Comparison of ENCODE assay signal across 8 cellular contexts in genomic region chr20:50478162-50479036, GRCh38. TPM values are rescaled to one million over a fixed set of nuclear protein-coding genes. Genes with fewer than 3 reads are reported as not detected.
DNase-seq lines count a peak whose midpoint lies in the region; FAIRE-seq and TF ChIP-seq lines count a peak whose summit lies in the region.

No MANE protein-coding gene starts in this region.

- H3K4me2 ChIP-seq in keratinocyte (ENCODE audit: control insufficient read depth, extremely low read depth, insufficient read depth, low read depth, low read length): no peak overlapping the region

- no peaks in the 10 kb centered on the region for H3K27me3 ChIP-seq in keratinocyte (ENCODE audit: control insufficient read depth, extremely low read depth, insufficient read depth, low read length)

- peak overlapping the region; percentile 36 for H3K27ac Mint-ChIP-seq in T-helper 2 cell treated with Interferon-gamma antibody and Interleukin-4, amounts not matched to agents 5 μg/mL and 100 μg/mL, for 36 hours

- H3K36me3 ChIP-seq in keratinocyte (ENCODE audit: control insufficient read depth in 2 of 2, extremely low read depth in 1 of 2, insufficient read depth in 2 of 2, low read length in 2 of 2): no peaks in the 10 kb centered on the region

- no peaks in the 10 kb centered on the region for H3K79me2 ChIP-seq in keratinocyte (ENCODE audit: control insufficient read depth, insufficient read depth, low read length)

- no peak overlapping the region for H3K4me3 Mint-ChIP-seq in T-helper 2 cell treated with Interferon-gamma antibody and Interleukin-4, amounts not matched to agents 5 μg/mL and 100 μg/mL, for 36 hours

- H4K20me1 ChIP-seq in keratinocyte (ENCODE audit: control insufficient read depth, extremely low read depth, insufficient read depth, low read length): no peaks in the 10 kb centered on the region

- no peaks in the 10 kb centered on the region for H3K9me1 ChIP-seq in keratinocyte (ENCODE audit: control insufficient read depth, extremely low read depth, insufficient read depth, low read length)

- no peak overlapping the region for H3K9ac ChIP-seq in keratinocyte (ENCODE audit: control insufficient read depth, extremely low read depth, insufficient read depth, low read length)

- no peak for FAIRE-seq in keratinocyte (lab: Jason Lieb, UNC)

- H3K36me3 Mint-ChIP-seq in T-helper 2 cell treated with Interferon-gamma antibody and Interleukin-4, amounts not matched to agents 5 μg/mL and 100 μg/mL, for 36 hours (ENCODE audit: low read depth): no peaks in the 10 kb centered on the region

- H3K4me3 ChIP-seq in astrocyte of the cerebellum (ENCODE audit: low read depth, low read length): no peak overlapping the region
- no peak overlapping the region for H3K4me3 ChIP-seq in keratinocyte (ENCODE audit: control insufficient read depth in 2 of 3, extremely low read depth in 1 of 3, insufficient read depth in 2 of 3, low read depth in 1 of 3, low read length in 3 of 3)

- no peaks in the 10 kb centered on the region for H3K9me3 ChIP-seq in keratinocyte (ENCODE audit: control insufficient read depth, low read depth, low read length)

- in situ Hi-C loops in KBM-7 (cut with MboI; ENCODE audit: low pct_unique_long_range_greater_than_20kb, low sequenced_read_pairs): loop anchor here (10.0 kb wide), 1 partner anchor 96 kb away; no protein-coding TSS in a partner anchor
- in situ Hi-C loops in astrocyte of the cerebellum (cut with HindIII; ENCODE audit: low sequenced_read_pairs): no loop called here

- peaks cover 11% of the 10 kb centered on the region for H3K4me1 ChIP-seq in keratinocyte (ENCODE audit: control insufficient read depth, extremely low read depth, insufficient read depth, low read length)

- dilution Hi-C loops in keratinocyte (cut with MboI; ENCODE audit: extremely low pct_ligation_motif_present, low sequenced_read_pairs): no loop called here

- TF ChIP-seq CTCF in astrocyte of the cerebellum (IDR thresholded peaks at IDR 0.05; ENCODE audit: low read depth, low read length, missing control alignments) (peak; percentile 70), keratinocyte (optimal IDR thresholded peaks at IDR 0.05 in 1 of 3, IDR thresholded peaks at IDR 0.05 in 1 of 3, conservative IDR thresholded peaks at IDR 0.05 in 1 of 3; ENCODE audit: extremely low read depth in 1 of 3, insufficient read depth in 2 of 3, low read length in 3 of 3) (peak; percentile 77 to 87 (median 78))

- no peak overlapping the region for H2AFZ ChIP-seq in keratinocyte (ENCODE audit: control insufficient read depth, low read length)

- DNase-seq in AML-193 (lab: John Stamatoyannopoulos, UW) (peak; percentile 77 to 80), GM19238 (ENCODE audit: insufficient read length, low spot score) (peak; percentile 50), KBM-7 (peak; percentile 86), astrocyte of the cerebellum (ENCODE audit: low read depth) (no peak), keratinocyte (ENCODE audit: low read depth, low spot score) (no peak), NCI-H2081 treated with DMSO at 0.1 percent for 48 hours (lab: John Stamatoyannopoulos, UW) (no peak)
- peak; percentile 71 for DNase-seq in T-helper 2 cell treated with Interferon-gamma antibody and Interleukin-4, amounts not matched to agents 5 μg/mL and 100 μg/mL, for 36 hours (ENCODE audit: low spot score)
- peak; percentile 59 to 75 (median 68) for DNase-seq in stimulated activated CD4-positive, alpha-beta T cell treated with anti-CD3 and anti-CD28 coated beads, TNF-alpha, amount 100 ng/mL, for 24 hours (ENCODE audit: low read depth in 3 of 3)

- H3K4me1 Mint-ChIP-seq in T-helper 2 cell treated with Interferon-gamma antibody and Interleukin-4, amounts not matched to agents 5 μg/mL and 100 μg/mL, for 36 hours (ENCODE audit: low read depth): peaks cover 46% of the 10 kb centered on the region

- no peak overlapping the region for H3K27ac ChIP-seq in keratinocyte (ENCODE audit: control insufficient read depth, insufficient read depth, low read length)

- no peaks in the 10 kb centered on the region for H3K9me3 Mint-ChIP-seq in T-helper 2 cell treated with Interferon-gamma antibody and Interleukin-4, amounts not matched to agents 5 μg/mL and 100 μg/mL, for 36 hours

- H3K27me3 Mint-ChIP-seq in T-helper 2 cell treated with Interferon-gamma antibody and Interleukin-4, amounts not matched to agents 5 μg/mL and 100 μg/mL, for 36 hours (ENCODE audit: low read depth): no peaks in the 10 kb centered on the region

RNA-seq across cellular contexts. Expression of gene PTPN1, which starts 31.8 kb away (rescaled TPM):
- 53.3 to 67.4 TPM (median 61.6 TPM) in 3 replicates for polyA plus RNA-seq in keratinocyte
- polyA plus RNA-seq in keratinocyte (2011; ENCODE audit: low read depth): 14.0 TPM
- polyA plus RNA-seq in keratinocyte (2011; cell fraction: cytosol; rRNA removed): 71.8 and 85.6 TPM in 2 replicates
- 107 and 110 TPM in 2 replicates for polyA plus RNA-seq in keratinocyte (2011; cell fraction: nucleus; rRNA removed)
- polyA plus RNA-seq in keratinocyte (2012; ENCODE audit: low replicate concordance): 42.2 and 66.1 TPM in 2 replicates
- 65.6 to 73.7 TPM (median 70.3 TPM) in 3 replicates for polyA minus RNA-seq in keratinocyte
- 61.6 TPM for polyA minus RNA-seq in keratinocyte (2011; cell fraction: cytosol; rRNA and poly(A)+ RNA removed)
- 38.7 and 64.7 TPM in 2 replicates for polyA minus RNA-seq in keratinocyte (2011; cell fraction: nucleus; rRNA and poly(A)+ RNA removed)

Comparison
In these comparisons a context has a peak if more than half of its experiments do, and no peak if none do; other contexts are left out.
1. DNase-seq: peak in AML-193 (2 of 2), GM19238 (single experiment), KBM-7 (single experiment), T-helper 2 cell treated with Interferon-gamma antibody and Interleukin-4, amounts not matched to agents 5 μg/mL and 100 μg/mL, for 36 hours (single experiment) and stimulated activated CD4-positive, alpha-beta T cell treated with anti-CD3 and anti-CD28 coated beads, TNF-alpha, amount 100 ng/mL, for 24 hours (3 of 3); none in astrocyte of the cerebellum (single experiment), keratinocyte (single experiment) and NCI-H2081 treated with DMSO at 0.1 percent for 48 hours (single experiment).